In the genomic region with DNA sequence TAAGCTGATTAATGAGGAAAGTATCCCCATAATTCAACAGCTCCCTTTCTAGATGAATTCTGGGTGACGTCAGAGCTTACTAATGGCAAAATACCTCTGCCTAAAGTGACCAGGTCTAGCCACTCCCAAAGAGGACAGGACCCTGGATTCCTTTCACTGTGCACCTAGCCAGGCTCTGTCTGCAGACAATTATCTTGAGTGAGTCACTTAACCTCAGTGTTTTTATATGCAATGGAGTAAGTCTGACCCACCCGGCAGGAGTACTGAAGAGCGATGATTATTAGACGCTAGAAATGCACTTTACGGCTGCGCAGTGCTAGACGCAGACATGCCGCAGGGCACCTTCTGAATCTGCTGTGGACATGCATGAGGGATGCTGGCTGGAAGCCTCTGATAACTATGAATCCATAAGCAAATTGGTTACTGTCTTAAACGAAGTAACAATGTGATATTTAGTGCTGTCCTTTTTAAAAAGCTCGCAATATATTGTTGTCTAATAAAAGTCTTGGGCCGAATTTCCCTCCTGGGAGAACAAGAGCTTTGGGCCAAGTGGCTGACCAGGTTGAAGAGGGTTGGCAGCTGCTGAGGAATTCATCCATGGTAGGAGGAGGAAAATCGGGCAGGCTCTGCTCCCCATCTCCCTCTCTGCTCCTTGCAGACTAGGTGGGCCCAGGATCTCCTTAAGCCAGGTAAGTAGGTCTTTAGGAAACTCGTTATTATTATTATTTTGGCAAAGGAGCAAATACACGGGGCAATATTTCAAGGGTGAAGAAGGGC, we compare ENCODE assay signal across 12 cellular contexts. TPM values are rescaled to one million over a fixed set of nuclear protein-coding genes. Genes with fewer than 3 reads are reported as not detected.
DNase-seq lines count a peak whose midpoint lies in the region; ATAC-seq, FAIRE-seq and TF ChIP-seq lines count a peak whose summit lies in the region.
"Had no signal": no experiment of that assay in that cellular context is flagged by ENCODE, and none has a peak within 500 bp of the region (broad histone marks: within the 10 kb centered on the region; RNA-seq: fewer than 3 reads in every experiment).

No MANE protein-coding gene starts in this region.

- H3K9me3 ChIP-seq in A549, result peaks cover 5% of the 10 kb centered on the region; the same call in 1 of the 3 replicates
- H3K9me3 ChIP-seq in esophagus squamous epithelium, result no peaks in the 10 kb centered on the region

- WGBS in A549 (ENCODE audit: missing lambda C conversion rate), result 75% methylated on average over 14 of the region's 14 CpGs
- 86 to 88% methylated on average over 14 of the region's 14 CpGs for WGBS in esophagus squamous epithelium, 2 donors

- DNase-seq in A549 (ENCODE audit: low read depth in 1 of 2, low spot score in 1 of 2) (peak in 1 of 2 experiments; percentile 32), HFFc6 (peak; percentile 98), amniotic epithelial cell (ENCODE audit: low read depth) (peak; percentile 61), iris pigment epithelial cell (ENCODE audit: low read depth) (peak; percentile 86), esophagus squamous epithelium (lab: John Stamatoyannopoulos, UW) (no peak), GM12891 (ENCODE audit: insufficient read length, low spot score) (no peak), Right ventricle myocardium inferior (ENCODE audit: missing footprints) (no peak)
- DNase-seq: NCI-H748 treated with DMSO at 0.1 percent for 48 hours; stimulated activated CD4-positive, alpha-beta T cell treated with anti-CD3 and anti-CD28 coated beads, Interleukin-12 subunit alpha, Interleukin-12 subunit beta, amount 100 ng/mL, for 4 hours; T-helper 17 cell had no signal

- intact Hi-C loops in esophagus squamous epithelium (cut with DNase I) (loop anchor here (10.0 kb wide), 1 partner anchor 102 kb away; no protein-coding TSS in a partner anchor), Right ventricle myocardium inferior (cut with DNase I) (no loop called here)

- CTCF ChIA-PET in A549 (lab: Yijun Ruan, JAX), result interaction anchor here (1.0 to 3.7 kb wide), 4 partner anchors 13 to 106 kb away, joined by 3 to 20 read pairs (median 3); no protein-coding TSS in a partner anchor

- H3K4me3 ChIP-seq in A549 (no peak overlapping the region), esophagus squamous epithelium (no peak overlapping the region)
- H3K4me3 ChIP-seq: breast epithelium had no signal

- TF ChIP-seq EP300 in A549 (IDR thresholded peaks at IDR 0.05), result no peak

- H3K4me2 ChIP-seq in A549, result peak overlapping the region; percentile 10; the same call in 1 of the 3 replicates

- H3K4me1 ChIP-seq in A549 (peaks cover 18% of the 10 kb centered on the region), esophagus squamous epithelium (peaks cover 8 to 19% (median 8%) of the 10 kb centered on the region in 3 donors)
- H3K4me1 ChIP-seq: breast epithelium had no signal

- peaks cover 59% of the 10 kb centered on the region for H3K4me1 Mint-ChIP-seq in HFFc6 (ENCODE audit: low read depth)

- H3K36me3 ChIP-seq in esophagus squamous epithelium, result no peaks in the 10 kb centered on the region
- H3K36me3 ChIP-seq: breast epithelium had no signal

- no peak overlapping the region for H3K27ac ChIP-seq in A549
- H3K27ac ChIP-seq in esophagus squamous epithelium, result no peak overlapping the region
- H3K27ac ChIP-seq: breast epithelium had no signal

- no peak for TF ChIP-seq CTCF in A549 (IDR thresholded peaks at IDR 0.05)
- TF ChIP-seq CTCF in HFFc6 (IDR thresholded peaks at IDR 0.05), result no peak
- no peak for TF ChIP-seq CTCF in esophagus squamous epithelium (IDR thresholded peaks at IDR 0.05)

- no peak for ATAC-seq in A549
- ATAC-seq in HG03097 (IDR thresholded peaks at IDR 0.05; ENCODE audit: low FRiP score, unreplicated experiment), result no peak
- no peak for ATAC-seq in Right ventricle myocardium inferior
- ATAC-seq: T-helper 17 cell had no signal

- FAIRE-seq in A549 (lab: Jason Lieb, UNC), result no peak
- no peak for FAIRE-seq in GM12891 (lab: Jason Lieb, UNC)

- H3K9me3 Mint-ChIP-seq in HFFc6, result peaks cover 14% of the 10 kb centered on the region

- TF ChIP-seq RAD21 in A549 (conservative IDR thresholded peaks at IDR 0.05 in 1 of 2, IDR thresholded peaks at IDR 0.05 in 1 of 2), result no peak

- H3K36me3 Mint-ChIP-seq in HFFc6 (ENCODE audit: low read depth), result peaks cover 35% of the 10 kb centered on the region

- TF ChIP-seq POLR2A in A549 (IDR thresholded peaks at IDR 0.05; ENCODE audit: low read length) (no peak), esophagus squamous epithelium (IDR thresholded peaks at IDR 0.05) (no peak), GM12891 (IDR thresholded peaks at IDR 0.05; ENCODE audit: low read depth, low read length) (no peak)

- peaks cover 0 to 16% (median 0%) of the 10 kb centered on the region in 4 donors for H3K27me3 ChIP-seq in esophagus squamous epithelium

- H3K27me3 Mint-ChIP-seq in HFFc6 (ENCODE audit: insufficient read depth), result no peaks in the 10 kb centered on the region; the same call in 1 of the 2 replicates

- peak overlapping the region; percentile 84 for H3K27ac Mint-ChIP-seq in HFFc6
- H3K27ac Mint-ChIP-seq: T-helper 17 cell had no signal

- POLR2A ChIA-PET in A549 (lab: Yijun Ruan, JAX), result no interaction called here

- peak overlapping the region; percentile 67 for H3K4me3 Mint-ChIP-seq in HFFc6
- H3K4me3 Mint-ChIP-seq: T-helper 17 cell had no signal

TF ChIP-seq in A549, 52 proteins besides CTCF, POLR2A, EP300 and RAD21:
- TF ChIP-seq RFX5 (IDR thresholded peaks at IDR 0.05) (no peak), CEBPB (IDR thresholded peaks at IDR 0.05) (no peak)

TF ChIP-seq in GM12891, 5 proteins besides CTCF, POLR2A, EP300 and RAD21:
- no peak for TF ChIP-seq TAF1 (IDR thresholded peaks at IDR 0.05; ENCODE audit: low read depth, low read length)
- TF ChIP-seq PAX5 (IDR thresholded peaks at IDR 0.05; ENCODE audit: insufficient read depth, low read length, severe bottlenecking), result no peak
- no peak for TF ChIP-seq POLR2AphosphoS5 (IDR thresholded peaks at IDR 0.05; ENCODE audit: low read depth, low read length)
- no peak for TF ChIP-seq POU2F2 (IDR thresholded peaks at IDR 0.05; ENCODE audit: low read depth, low read length)
TF ChIP-seq in GM12891: peak in this region for 0.

RNA-seq across cellular contexts. Expression of a gene that starts 4.6 kb away (rescaled TPM):
- polyA plus RNA-seq in A549 (2011; rRNA removed), result 12.0 and 13.7 TPM in 2 replicates
- 10.7 and 11.9 TPM in 2 replicates for polyA plus RNA-seq in A549 (2012; cell fraction: cytosol; rRNA removed)
- polyA plus RNA-seq in A549 (2012; cell fraction: nucleus; rRNA removed), result 7.8 and 8.6 TPM in 2 replicates
- 11.5 to 15.1 TPM (median 12.3 TPM) in 3 replicates for polyA plus RNA-seq in A549 (2017; fragmentation: RNase III; extraction: RNeasy Plus Mini Kit Qiagen cat#74134 plus additional on column Dnase treatment)
- 12.6 and 19.2 TPM in 2 replicates for polyA minus RNA-seq in A549 (2011; rRNA and poly(A)+ RNA removed)
- 10 to 100 TPM; 58.9 to 64.6 (median 63.8) TPM for total RNA-seq in HFFc6 (2021; fragmentation: NEBNext Ultra II Directional; extraction: Animal tissue kit (Norgen Biotek cat#: 25700))
- total RNA-seq in esophagus squamous epithelium, result 10 to 100 TPM; 16.9 to 58.2 (median 29.5) TPM
- 4.0 TPM for polyA plus RNA-seq in GM12891 (2012; ENCODE audit: low read depth, missing spikeins)
- total RNA-seq in Right ventricle myocardium inferior, result 108 TPM

Comparison
In these comparisons a context has a peak if more than half of its experiments do, and no peak if none do; other contexts are left out.
1. DNase-seq: peak in HFFc6 (single experiment), amniotic epithelial cell (single experiment) and iris pigment epithelial cell (single experiment); none in esophagus squamous epithelium (single experiment), GM12891 (single experiment) and Right ventricle myocardium inferior (single experiment).